In the genomic region with DNA sequence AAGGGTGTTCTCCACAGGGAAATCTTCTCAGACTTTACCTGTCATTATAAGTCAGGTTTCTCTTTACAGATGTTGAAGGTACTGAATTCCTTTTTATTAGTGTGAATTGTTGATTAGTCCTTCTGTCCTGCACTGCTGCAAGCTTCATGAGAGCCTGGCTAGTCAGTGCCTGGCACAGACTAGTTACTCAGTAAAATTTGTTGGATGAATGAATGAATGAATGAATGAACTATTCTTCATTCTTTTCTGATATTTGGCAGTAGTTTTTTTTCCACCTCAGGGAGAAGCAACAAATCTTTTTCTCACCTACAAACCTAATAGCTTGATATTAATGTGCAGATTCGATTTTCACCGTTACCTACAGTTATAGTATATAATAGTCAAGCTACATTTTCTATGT, we compare ENCODE assay signal across 34 cellular contexts.
"Had no signal": no experiment of that assay in that cellular context is flagged by ENCODE, and none has a peak within 500 bp of the region (broad histone marks: within the 10 kb centered on the region; RNA-seq: fewer than 3 reads in every experiment).

No MANE protein-coding gene starts in this region.

- H3K27ac ChIP-seq: adrenal gland, ascending aorta, body of pancreas, brain microvascular endothelial cell, breast epithelium, cardiac muscle cell had no signal

- H3K4me3 ChIP-seq: adrenal gland, ascending aorta, body of pancreas, breast epithelium, cardiac muscle cell had no signal

- FAIRE-seq: astrocyte, bronchial epithelial cell had no signal

- H3K27me3 ChIP-seq: adrenal gland, ascending aorta, body of pancreas, brain microvascular endothelial cell, breast epithelium, cardiac muscle cell had no signal

- H3K4me1 ChIP-seq: breast epithelium had no signal

- H3K36me3 ChIP-seq: adrenal gland, ascending aorta, brain microvascular endothelial cell, breast epithelium, cardiac muscle cell had no signal

- DNase-seq: activated effector memory CD4-positive, alpha-beta T cell treated with anti-CD3 and anti-CD28 coated beads, Interleukin-2, amount 50 U/mL, for 16 hours; activated effector memory CD4-positive, alpha-beta T cell treated with Interleukin-2 at 50 U/mL for 16 hours; activated gamma-delta T cell; activated gamma-delta T cell treated with Interleukin-2 at 50 U/mL for 16 hours; activated naive CD4-positive, alpha-beta T cell; activated naive CD4-positive, alpha-beta T cell treated with anti-CD3 and anti-CD28 coated beads for 36 hours; activated naive CD4-positive, alpha-beta T cell treated with anti-CD3 and anti-CD28 coated beads, Interleukin-2, amount 10 ng/mL, durations not matched to agents 7 days and 5 days; activated naive CD4-positive, alpha-beta T cell treated with anti-CD3 and anti-CD28 coated beads, Interleukin-2, amount 50 U/mL, for 16 hours; activated naive CD4-positive, alpha-beta T cell treated with Interleukin-2 at 50 U/mL for 16 hours; activated naive CD8-positive, alpha-beta T cell treated with anti-CD3 and anti-CD28 coated beads for 36 hours; activated naive CD8-positive, alpha-beta T cell treated with anti-CD3 and anti-CD28 coated beads, Interleukin-2, amount 10 ng/mL, durations not matched to agents 7 days and 5 days; activated naive CD8-positive, alpha-beta T cell treated with anti-CD3 and anti-CD28 coated beads, Interleukin-2, amount 50 U/mL, for 24 hours; activated T-cell treated with anti-CD3 and anti-CD28 coated beads, Interleukin-2, amount 50 U/mL, for 1 hour; activated T-cell treated with anti-CD3 and anti-CD28 coated beads, Interleukin-2, amount 50 U/mL, for 24 hours; activated T-cell treated with anti-CD3 and anti-CD28 coated beads, Interleukin-2, amount 50 U/mL, for 4 hours; activated T-cell treated with anti-CD3 and anti-CD28 coated beads, Interleukin-2, amount 50 U/mL, for 48 hours; activated T-cell treated with anti-CD3 and anti-CD28 coated beads, Interleukin-2, amount 50 U/mL, for 72 hours; adrenal gland; amniotic stem cell; amygdala; anterior cingulate cortex; aorta; body of pancreas; brain microvascular endothelial cell; caudate nucleus; central memory CD4-positive, alpha-beta T cell; cerebellar nuclear complex had no signal

- H3K9me3 ChIP-seq: adrenal gland, ascending aorta, body of pancreas, breast epithelium had no signal

- ATAC-seq: activated naive CD4-positive, alpha-beta T cell treated with anti-CD3 and anti-CD28 coated beads, Interleukin-2, amount 50 U/mL, for 72 hours; activated naive CD8-positive, alpha-beta T cell treated with anti-CD3 and anti-CD28 coated beads, Interleukin-2, amount 50 U/mL, for 24 hours; activated T-cell treated with anti-CD3 and anti-CD28 coated beads, Interleukin-2, amount 50 U/mL, for 4 hours; activated T-cell treated with anti-CD3 and anti-CD28 coated beads, Interleukin-2, amount 50 U/mL, for 72 hours; activated T-helper 17 cell treated with anti-CD3 and anti-CD28 coated beads, Interleukin-2, amount 50 U/mL, for 72 hours; body of pancreas had no signal
